20 cellular contexts compared by ENCODE assay signal in genomic region chr2:176172007-176172747, GRCh38. TPM values are rescaled to one million over a fixed set of nuclear protein-coding genes. Genes with fewer than 3 reads are reported as not detected.
DNase-seq lines count a peak whose midpoint lies in the region; ATAC-seq, FAIRE-seq and TF ChIP-seq lines count a peak whose summit lies in the region.
"Had no signal": no experiment of that assay in that cellular context is flagged by ENCODE, and none has a peak within 500 bp of the region (broad histone marks: within the 10 kb centered on the region; RNA-seq: fewer than 3 reads in every experiment).

No MANE protein-coding gene starts in this region.

- peaks cover 81% of the 10 kb centered on the region for H3K27me3 Mint-ChIP-seq in T-helper 1 cell treated with Interleukin-12 subunit alpha and Interleukin-12 subunit beta and Interleukin-4 antibody, amounts not matched to agents 30 μg/mL and 1 μg/mL, for 36 hours (ENCODE audit: low read depth)
- H3K27me3 Mint-ChIP-seq in T-helper 17 cell (peaks cover 96% of the 10 kb centered on the region), progenitor cell of endocrine pancreas (peaks cover 96% of the 10 kb centered on the region)

- H3K4me1 ChIP-seq in kidney (ENCODE audit: control insufficient read depth in 1 of 2, insufficient read depth in 1 of 2, low read depth in 1 of 2, low read length in 2 of 2) = peaks cover 6 to 16% of the 10 kb centered on the region in 2 donors
- H3K4me1 ChIP-seq: BLaER1 treated with 17β-estradiol and CSF1 and Interleukin-3, amounts not matched to agents 10 nM and 100 nM had no signal

- H3K36me3 ChIP-seq in kidney (ENCODE audit: control insufficient read depth in 1 of 2, insufficient read depth in 2 of 2, low read length in 2 of 2) = no peaks in the 10 kb centered on the region
- H3K36me3 ChIP-seq: BLaER1 treated with 17β-estradiol and CSF1 and Interleukin-3, amounts not matched to agents 10 nM and 100 nM; esophagus muscularis mucosa had no signal

- DNase-seq in T-helper 1 cell (no peak), T-helper 17 cell (no peak), kidney (no peak), progenitor cell of endocrine pancreas (ENCODE audit: low spot score, unreplicated experiment) (no peak), hippocampal formation (lab: John Stamatoyannopoulos, UW) (no peak), H54 (ENCODE audit: insufficient read length, low spot score) (no peak)
- DNase-seq: activated CD4-positive, alpha-beta T cell treated with anti-CD3 and anti-CD28 coated beads, Interleukin-2, amount 50 U/mL, for 1 hour; DMS153; NCI-H146; SHP77 treated with DMSO at 0.1 percent for 48 hours; stimulated activated CD4-positive, alpha-beta T cell treated with anti-CD3 and anti-CD28 coated beads, Interleukin-1b, Interleukin-23, amount 100 ng/mL, for 48 hours had no signal

- H3K27ac Mint-ChIP-seq in T-helper 1 cell treated with Interleukin-12 subunit alpha and Interleukin-12 subunit beta and Interleukin-4 antibody, amounts not matched to agents 30 μg/mL and 1 μg/mL, for 36 hours = peak overlapping the region; percentile 69
- H3K27ac Mint-ChIP-seq in T-helper 17 cell (peak overlapping the region; percentile 14), progenitor cell of endocrine pancreas (no peak overlapping the region)

- peak overlapping the region; percentile 43 to 77 for H3K9ac ChIP-seq in kidney (ENCODE audit: low read length in 2 of 2)
- H3K9ac ChIP-seq: BLaER1 treated with 17β-estradiol and CSF1 and Interleukin-3, amounts not matched to agents 10 nM and 100 nM had no signal

- no peaks in the 10 kb centered on the region for H3K4me1 Mint-ChIP-seq in T-helper 1 cell treated with Interleukin-12 subunit alpha and Interleukin-12 subunit beta and Interleukin-4 antibody, amounts not matched to agents 30 μg/mL and 1 μg/mL, for 36 hours (ENCODE audit: low read depth)
- peaks cover 3% of the 10 kb centered on the region for H3K4me1 Mint-ChIP-seq in T-helper 17 cell
- peaks cover 10% of the 10 kb centered on the region for H3K4me1 Mint-ChIP-seq in progenitor cell of endocrine pancreas (ENCODE audit: low read depth)

- no peak for ATAC-seq in T-helper 17 cell
- ATAC-seq in activated CD4-positive, CD25-positive, alpha-beta regulatory T cell treated with anti-CD3 and anti-CD28 coated beads, Interleukin-2, amount 50 U/mL, for 24 hours = no peak

- peak overlapping the region; percentile 71 to 85 for H3K27ac ChIP-seq in kidney (ENCODE audit: low read depth in 2 of 2, low read length in 2 of 2)
- H3K27ac ChIP-seq: 22Rv1; BLaER1 treated with 17β-estradiol and CSF1 and Interleukin-3, amounts not matched to agents 10 nM and 100 nM; esophagus muscularis mucosa; HL-60 had no signal

- H3K4me3 Mint-ChIP-seq in T-helper 1 cell treated with Interleukin-12 subunit alpha and Interleukin-12 subunit beta and Interleukin-4 antibody, amounts not matched to agents 30 μg/mL and 1 μg/mL, for 36 hours = no peak overlapping the region
- H3K4me3 Mint-ChIP-seq in T-helper 17 cell = no peak overlapping the region
- H3K4me3 Mint-ChIP-seq in progenitor cell of endocrine pancreas (ENCODE audit: low read depth) = peak overlapping the region; percentile 33

- H3K9me3 ChIP-seq in T-helper 17 cell (ENCODE audit: control insufficient read depth, low read length, poor library complexity, severe bottlenecking) = peaks cover 4% of the 10 kb centered on the region
- H3K9me3 ChIP-seq in kidney (ENCODE audit: control insufficient read depth in 1 of 2, low read length in 2 of 2) = no peaks in the 10 kb centered on the region
- H3K9me3 ChIP-seq: esophagus muscularis mucosa had no signal

- peak overlapping the region; percentile 53 to 58 for H3K4me3 ChIP-seq in kidney (ENCODE audit: low read length in 2 of 2)
- H3K4me3 ChIP-seq: BLaER1 treated with 17β-estradiol and CSF1 and Interleukin-3, amounts not matched to agents 10 nM and 100 nM had no signal

- TF ChIP-seq CTCF in kidney (IDR thresholded peaks at IDR 0.05; ENCODE audit: borderline replicate concordance, extremely low read depth, insufficient read depth) (no peak), progenitor cell of endocrine pancreas (IDR thresholded peaks at IDR 0.05; ENCODE audit: unreplicated experiment) (no peak)

- no peaks in the 10 kb centered on the region for H3K9me3 Mint-ChIP-seq in T-helper 1 cell treated with Interleukin-12 subunit alpha and Interleukin-12 subunit beta and Interleukin-4 antibody, amounts not matched to agents 30 μg/mL and 1 μg/mL, for 36 hours
- H3K9me3 Mint-ChIP-seq in progenitor cell of endocrine pancreas (ENCODE audit: low read depth) = no peaks in the 10 kb centered on the region

- H3K36me3 Mint-ChIP-seq in T-helper 1 cell treated with Interleukin-12 subunit alpha and Interleukin-12 subunit beta and Interleukin-4 antibody, amounts not matched to agents 30 μg/mL and 1 μg/mL, for 36 hours (ENCODE audit: low read depth) = peaks cover 3% of the 10 kb centered on the region
- H3K36me3 Mint-ChIP-seq in T-helper 17 cell (ENCODE audit: low read depth) (peaks cover 4% of the 10 kb centered on the region), progenitor cell of endocrine pancreas (ENCODE audit: insufficient read depth) (no peaks in the 10 kb centered on the region)

- FAIRE-seq in kidney (lab: Jason Lieb, UNC) = no peak
- no peak for FAIRE-seq in H54 (lab: Jason Lieb, UNC)
- FAIRE-seq: colon had no signal

- intact Hi-C loops in kidney (cut with DNase I) = no loop called here

- no peak for TF ChIP-seq POLR2A in H54 (IDR thresholded peaks at IDR 0.05; ENCODE audit: low read depth, low read length)

RNA-seq across cellular contexts. Expression of gene HOXD3, which starts 15.1 kb away (rescaled TPM):
- not detected for total RNA-seq in T-helper 17 cell
- total RNA-seq in kidney = 29.3 TPM
- polyA plus RNA-seq in kidney (ENCODE audit: insufficient read depth, low read depth, low replicate concordance) = 16.9 TPM
- total RNA-seq in progenitor cell of endocrine pancreas = not detected in 2 replicates
- total RNA-seq: LHCN-M2, NCI-H460 had no signal

RNA-seq across cellular contexts. Expression of gene HOXD1, which starts 16.3 kb away (rescaled TPM):
- total RNA-seq in T-helper 17 cell (not detected), kidney (11.3 TPM), progenitor cell of endocrine pancreas (0.16 TPM in 1 of 2 replicates, not detected in the other)
- polyA plus RNA-seq in kidney (ENCODE audit: insufficient read depth, low read depth, low replicate concordance) = 4.3 TPM
- total RNA-seq: LHCN-M2, NCI-H460 had no signal

RNA-seq across cellular contexts. Expression of gene HOXD4, which starts 20.8 kb away (rescaled TPM):
- not detected for total RNA-seq in T-helper 17 cell
- total RNA-seq in kidney = 27.8 TPM
- polyA plus RNA-seq in kidney (ENCODE audit: insufficient read depth, low read depth, low replicate concordance) = 12.1 TPM
- not detected in 2 replicates for total RNA-seq in progenitor cell of endocrine pancreas
- total RNA-seq: LHCN-M2, NCI-H460 had no signal

RNA-seq across cellular contexts. Expression of gene HOXD8, which starts 42.7 kb away (rescaled TPM):
- not detected for total RNA-seq in T-helper 17 cell
- total RNA-seq in kidney = 76.5 TPM
- 122 TPM for polyA plus RNA-seq in kidney (ENCODE audit: insufficient read depth, low read depth, low replicate concordance)
- not detected in 2 replicates for total RNA-seq in progenitor cell of endocrine pancreas

RNA-seq across cellular contexts. Expression of gene HOXD9, which starts 49.7 kb away (rescaled TPM):
- total RNA-seq in T-helper 17 cell = not detected
- 36.5 TPM for total RNA-seq in kidney
- 36.4 TPM for polyA plus RNA-seq in kidney (ENCODE audit: insufficient read depth, low read depth, low replicate concordance)
- total RNA-seq in progenitor cell of endocrine pancreas = not detected in 2 replicates
- total RNA-seq: NCI-H460 had no signal

Comparison
In these comparisons a context has a peak if more than half of its experiments do, and no peak if none do; other contexts are left out.
1. RNA of gene HOXD3, which starts 15.1 kb away (total RNA-seq): 29.3 TPM in kidney (single experiment); not detected in T-helper 17 cell and not detected in progenitor cell of endocrine pancreas; every median in the first group is over 10 times any median in the second.
2. RNA of gene HOXD1, which starts 16.3 kb away (total RNA-seq): 11.3 TPM in kidney (single experiment); not detected in T-helper 17 cell and 0.16 TPM in progenitor cell of endocrine pancreas; every median in the first group is over 10 times any median in the second.
3. RNA of gene HOXD4, which starts 20.8 kb away (total RNA-seq): 27.8 TPM in kidney (single experiment); not detected in progenitor cell of endocrine pancreas and not detected in T-helper 17 cell; every median in the first group is over 10 times any median in the second.